Comparison of ENCODE assay signal across 1 cellular context in genomic region chr12:949337-950099, GRCh38.
A peak's percentile ranks its signal among the peaks of the same experiment; 100 is the strongest.
TF ChIP-seq lines count a peak whose summit lies in the region.

Gene RAD52, minus strand, starts transcription at chr12:949694. Its CDS starts 16,636 bp downstream, at chr12:933058.

TF ChIP-seq in K562, 482 proteins besides CTCF, POLR2A, EP300 and RAD21 (continued from another document and continues in another):
- TF ChIP-seq ZBTB40 (IDR thresholded peaks at IDR 0.05) (0 out of 2 replicates have a peak, but pooled peaks have one; percentile 57), ZBTB40 (CRISPR knock-in tag; IDR thresholded peaks at IDR 0.05) (no peak), FOXK2 (conservative IDR thresholded peaks at IDR 0.05 in 1 of 2, IDR thresholded peaks at IDR 0.05 in 1 of 2; ENCODE audit: low read depth in 2 of 2) (peak; percentile 64 to 78; a peak in 3 of 4 replicates), E2F1 (CRISPR knock-in tag; IDR thresholded peaks at IDR 0.05) (peak; percentile 71; the same call in 1 of the 2 replicates), ZNF384 (IDR thresholded peaks at IDR 0.05; ENCODE audit: low read depth, low read length) (peak; percentile 99), TRIM24 (IDR thresholded peaks at IDR 0.05) (peak in 1 of 2 experiments; percentile 67; a peak in 2 of 4 replicates), HDAC1 (IDR thresholded peaks at IDR 0.05) (peak in 1 of 2 experiments; percentile 67; a peak in 2 of 4 replicates), POLR2G (IDR thresholded peaks at IDR 0.05; ENCODE audit: low read depth, low read length) (peak; percentile 94), MTA1 (IDR thresholded peaks at IDR 0.05; ENCODE audit: borderline replicate concordance) (peak; percentile 40; the same call in 1 of the 2 replicates), LCOR (CRISPR knock-in tag; IDR thresholded peaks at IDR 0.05) (peak; percentile 78), MITF (IDR thresholded peaks at IDR 0.05) (0 out of 2 replicates have a peak, but pooled peaks have one; percentile 11), SREBF1 (IDR thresholded peaks at IDR 0.05; ENCODE audit: borderline replicate concordance, low read depth, low read length) (0 out of 2 replicates have a peak, but pooled peaks have one; percentile 20), ARID4B (CRISPR knock-in tag; IDR thresholded peaks at IDR 0.05) (0 out of 2 replicates have a peak, but pooled peaks have one; percentile 23), MNT (conservative IDR thresholded peaks at IDR 0.05) (peak; percentile 64 to 73), TAF1 (IDR thresholded peaks at IDR 0.05; ENCODE audit: control insufficient read depth, extremely low read depth, insufficient read depth, low read length, severe bottlenecking) (peak; percentile 75), SMAD1 (IDR thresholded peaks at IDR 0.05; ENCODE audit: low read depth, low read length, partially characterized antibody) (no peak), PCBP1 (IDR thresholded peaks at IDR 0.05; ENCODE audit: low read depth, low read length, poor library complexity, severe bottlenecking) (no peak), MBD2 (IDR thresholded peaks at IDR 0.05; ENCODE audit: borderline replicate concordance, low read depth) (peak; percentile 67; the same call in 1 of the 2 replicates), NR2C2 (CRISPR knock-in tag; IDR thresholded peaks at IDR 0.05) (no peak), NR2C2 (tag; IDR thresholded peaks at IDR 0.05) (peak; percentile 71; the same call in 1 of the 2 replicates), AFF1 (IDR thresholded peaks at IDR 0.05; ENCODE audit: low read depth in 1 of 2, partially characterized antibody in 2 of 2) (peak; percentile 18 to 96), TBP (optimal IDR thresholded peaks at IDR 0.05; ENCODE audit: low read depth, low read length) (peak; percentile 69), ATF7 (IDR thresholded peaks at IDR 0.05) (peak; percentile 72), MYBL2 (IDR thresholded peaks at IDR 0.05; ENCODE audit: low read depth) (no peak), MYBL2 (CRISPR knock-in tag; IDR thresholded peaks at IDR 0.05; ENCODE audit: borderline replicate concordance) (no peak), PKNOX1 (IDR thresholded peaks at IDR 0.05) (peak; percentile 77), NFIC (IDR thresholded peaks at IDR 0.05) (peak; percentile 15), HOMEZ (CRISPR knock-in tag; IDR thresholded peaks at IDR 0.05) (no peak)
